Comparison of ENCODE assay signal across 23 cellular contexts in genomic region chr3:140199008-140199407, GRCh38.
DNase-seq lines count a peak whose midpoint lies in the region; ATAC-seq, FAIRE-seq and TF ChIP-seq lines count a peak whose summit lies in the region.
"Had no signal": no experiment of that assay in that cellular context is flagged by ENCODE, and none has a peak within 500 bp of the region (broad histone marks: within the 10 kb centered on the region; RNA-seq: fewer than 3 reads in every experiment).

No MANE protein-coding gene starts in this region.

- in situ Hi-C loops in K562 (cut with MboI), result no loop called here

- no peaks in the 10 kb centered on the region for H3K27me3 Mint-ChIP-seq in CD4-positive, alpha-beta memory T cell
- H3K27me3 Mint-ChIP-seq: CD4-positive, alpha-beta T cell had no signal

- 0% methylated on average over 2 of the region's 2 CpGs for WGBS in K562 (ENCODE audit: insufficient coverage, low coverage, missing lambda C conversion rate)

- no peak overlapping the region for H3K4me2 ChIP-seq in K562 (ENCODE audit: insufficient read depth, low read length)
- H3K4me2 ChIP-seq: A549; BLaER1 treated with 17β-estradiol and CSF1 and Interleukin-3, amounts not matched to agents 10 nM and 100 nM had no signal

- TF ChIP-seq RAD21 in K562 (CRISPR knock-in tag; conservative IDR thresholded peaks at IDR 0.05 in 1 of 2, IDR thresholded peaks at IDR 0.05 in 1 of 2), result no peak

- H3K9me3 Mint-ChIP-seq in CD4-positive, alpha-beta memory T cell, result peaks cover 0 to 7% (median 3%) of the 10 kb centered on the region in 8 donors
- H3K9me3 Mint-ChIP-seq: CD4-positive, alpha-beta T cell had no signal

- H3K9me1 ChIP-seq in K562 (ENCODE audit: control insufficient read depth, insufficient read depth, low read length), result no peaks in the 10 kb centered on the region

- no peaks in the 10 kb centered on the region for H4K20me1 ChIP-seq in K562 (replicated peaks; ENCODE audit: control insufficient read depth, insufficient read depth, low read length)
- H4K20me1 ChIP-seq: BLaER1 treated with 17β-estradiol and CSF1 and Interleukin-3, amounts not matched to agents 10 nM and 100 nM had no signal

- intact Hi-C loops in K562 (cut with micrococcal nuclease), result no loop called here
- intact Hi-C loops in CD4-positive, alpha-beta memory T cell (cut with micrococcal nuclease), result no loop called here

- H3K4me1 Mint-ChIP-seq in CD4-positive, alpha-beta memory T cell, result no peaks in the 10 kb centered on the region
- H3K4me1 Mint-ChIP-seq: CD14-positive monocyte had no signal

- no peaks in the 10 kb centered on the region for H3K27me3 ChIP-seq in K562 (ENCODE audit: control insufficient read depth in 2 of 2, insufficient read depth in 2 of 2, low read length in 2 of 2)
- no peaks in the 10 kb centered on the region for H3K27me3 ChIP-seq in CD4-positive, alpha-beta memory T cell (ENCODE audit: insufficient read depth, low read length)
- H3K27me3 ChIP-seq: BE2C; BLaER1 treated with 17β-estradiol and CSF1 and Interleukin-3, amounts not matched to agents 10 nM and 100 nM had no signal

- no peak for TF ChIP-seq EP300 in K562 (IDR thresholded peaks at IDR 0.05; ENCODE audit: low read length)

- no peak overlapping the region for H3K4me3 Mint-ChIP-seq in CD4-positive, alpha-beta memory T cell
- H3K4me3 Mint-ChIP-seq: CD14-positive monocyte; CD4-positive, alpha-beta T cell had no signal

- H3K36me3 ChIP-seq in HEK293 (ENCODE audit: control insufficient read depth in 2 of 2, insufficient read depth in 1 of 2, low read length in 2 of 2) (no peaks in the 10 kb centered on the region), K562 (ENCODE audit: control insufficient read depth, insufficient read depth, low read length) (no peaks in the 10 kb centered on the region)
- no peaks in the 10 kb centered on the region for H3K36me3 ChIP-seq in CD4-positive, alpha-beta memory T cell (ENCODE audit: insufficient read depth, low read length)
- H3K36me3 ChIP-seq: BE2C; BLaER1 treated with 17β-estradiol and CSF1 and Interleukin-3, amounts not matched to agents 10 nM and 100 nM had no signal

- no peak for TF ChIP-seq CTCF in HEK293 (tag by site-specific recombination; IDR thresholded peaks at IDR 0.05)
- no peak for TF ChIP-seq CTCF in K562 (IDR thresholded peaks at IDR 0.05 in 2 of 3, conservative IDR thresholded peaks at IDR 0.05 in 1 of 3; ENCODE audit: insufficient read depth in 2 of 3, low read depth in 1 of 3, low read length in 3 of 3)

- DNase-seq in DMS79 treated with DMSO at 0.1 percent for 48 hours (lab: John Stamatoyannopoulos, UW), result peak; percentile 43
- DNase-seq in DMS79 (lab: John Stamatoyannopoulos, UW), result no peak
- DNase-seq in OCI-M1 (lab: John Stamatoyannopoulos, UW), result peak; percentile 61
- no peak for DNase-seq in K562 (ENCODE audit: extremely low read depth in 1 of 4, low spot score in 3 of 4)
- no peak for DNase-seq in glomerular visceral epithelial cell (ENCODE audit: extremely low spot score)
- DNase-seq in CD4-positive, alpha-beta memory T cell, result no peak
- DNase-seq: 8988T; ACHN; AML-193; BE2C; Calu3; CD4-positive, alpha-beta T cell; DND-41; GOT3; H7; HCEC 1CT had no signal

- POLR2A ChIA-PET in HEK293 (lab: Yijun Ruan, JAX), result no interaction called here
- POLR2A ChIA-PET in K562 (lab: Yijun Ruan, JAX), result no interaction called here
- POLR2A ChIA-PET in CD4-positive, alpha-beta memory T cell (lab: Charles Lee; ENCODE audit: partially characterized antibody), result no interaction called here

- no peak for FAIRE-seq in K562 (lab: Jason Lieb, UNC)
- FAIRE-seq: A549, G401.6, GM12892 had no signal

- no peak overlapping the region for H3K27ac ChIP-seq in HEK293 (ENCODE audit: extremely low read depth, low read depth, low read length)
- H3K27ac ChIP-seq in K562 (ENCODE audit: extremely low read depth, low read depth, low read length), result no peak overlapping the region
- no peak overlapping the region for H3K27ac ChIP-seq in CD4-positive, alpha-beta memory T cell (ENCODE audit: low read depth, low read length)
- H3K27ac ChIP-seq: A549; BLaER1 treated with 17β-estradiol and CSF1 and Interleukin-3, amounts not matched to agents 10 nM and 100 nM had no signal

- H3K27ac Mint-ChIP-seq in CD4-positive, alpha-beta memory T cell, result no peak overlapping the region
- H3K27ac Mint-ChIP-seq: CD14-positive monocyte; CD4-positive, alpha-beta T cell had no signal

- 0 out of 2 replicates have a peak overlapping the region, but pooled peaks have one; percentile 19 for H2AFZ ChIP-seq in K562 (ENCODE audit: low read depth, low read length)

- no TSS peak for BruUV-seq in K562 (replicated peaks; lab: Mats Ljungman, UMichigan)

- no peaks in the 10 kb centered on the region for H3K79me2 ChIP-seq in K562 (ENCODE audit: control insufficient read depth, insufficient read depth, low read length)

- H3K4me1 ChIP-seq in HEK293 (ENCODE audit: control insufficient read depth, insufficient read depth, low read length) (peaks cover 9% of the 10 kb centered on the region), K562 (replicated peaks in 1 of 2; ENCODE audit: control insufficient read depth in 2 of 2, insufficient read depth in 2 of 2, low read length in 2 of 2) (peaks cover 0 to 11% of the 10 kb centered on the region in 2 experiments; a peak in 3 of 5 replicates)
- H3K4me1 ChIP-seq in CD4-positive, alpha-beta memory T cell (ENCODE audit: insufficient read depth, low read length), result no peaks in the 10 kb centered on the region
- H3K4me1 ChIP-seq: A549; BLaER1 treated with 17β-estradiol and CSF1 and Interleukin-3, amounts not matched to agents 10 nM and 100 nM had no signal

- H3K4me3 ChIP-seq in HEK293 (ENCODE audit: low read depth, low read length) (no peak overlapping the region), K562 (no peak overlapping the region)
- no peak overlapping the region for H3K4me3 ChIP-seq in CD4-positive, alpha-beta memory T cell (ENCODE audit: low read length in 2 of 2)
- H3K4me3 ChIP-seq: A549; BLaER1 treated with 17β-estradiol and CSF1 and Interleukin-3, amounts not matched to agents 10 nM and 100 nM had no signal

- no peaks in the 10 kb centered on the region for H3K36me3 Mint-ChIP-seq in CD4-positive, alpha-beta memory T cell
- H3K36me3 Mint-ChIP-seq: CD14-positive monocyte had no signal

- no peak for TF ChIP-seq POLR2A in K562 (conservative IDR thresholded peaks at IDR 0.05)

- H3K9ac ChIP-seq in K562 (ENCODE audit: insufficient read depth in 1 of 2, low read depth in 2 of 2, low read length in 2 of 2), result no peak overlapping the region
- H3K9ac ChIP-seq: BLaER1 treated with 17β-estradiol and CSF1 and Interleukin-3, amounts not matched to agents 10 nM and 100 nM had no signal

- H3K9me3 ChIP-seq in HEK293 (ENCODE audit: control insufficient read depth, insufficient read depth, low read depth, low read length) (no peaks in the 10 kb centered on the region), K562 (replicated peaks; ENCODE audit: control insufficient read depth, insufficient read depth, low read depth, low read length) (no peaks in the 10 kb centered on the region)
- no peaks in the 10 kb centered on the region for H3K9me3 ChIP-seq in CD4-positive, alpha-beta memory T cell (ENCODE audit: control insufficient read depth in 1 of 2, low read length in 2 of 2)
- H3K9me3 ChIP-seq: A549, BE2C had no signal

- ATAC-seq in K562 (peak; percentile 66), GM21390 (IDR thresholded peaks at IDR 0.05; ENCODE audit: unreplicated experiment) (no peak)
- ATAC-seq: A549 had no signal

- CTCF ChIA-PET in HEK293 (lab: Yijun Ruan, JAX), result no interaction called here
- CTCF ChIA-PET in K562 (lab: Yijun Ruan, JAX; ENCODE audit: low intra/inter-chr PET ratio), result no interaction called here
- CTCF ChIA-PET in CD4-positive, alpha-beta memory T cell (lab: Charles Lee; ENCODE audit: partially characterized antibody), result no interaction called here

TF ChIP-seq in HEK293, 187 proteins besides CTCF, POLR2A, EP300 and RAD21 (continues in another document):
- TF ChIP-seq ZNF544 (tag by site-specific recombination; IDR thresholded peaks at IDR 0.05), result no peak
- no peak for TF ChIP-seq ZNF416 (tag by site-specific recombination; IDR thresholded peaks at IDR 0.05)
- TF ChIP-seq, protein P1, sequence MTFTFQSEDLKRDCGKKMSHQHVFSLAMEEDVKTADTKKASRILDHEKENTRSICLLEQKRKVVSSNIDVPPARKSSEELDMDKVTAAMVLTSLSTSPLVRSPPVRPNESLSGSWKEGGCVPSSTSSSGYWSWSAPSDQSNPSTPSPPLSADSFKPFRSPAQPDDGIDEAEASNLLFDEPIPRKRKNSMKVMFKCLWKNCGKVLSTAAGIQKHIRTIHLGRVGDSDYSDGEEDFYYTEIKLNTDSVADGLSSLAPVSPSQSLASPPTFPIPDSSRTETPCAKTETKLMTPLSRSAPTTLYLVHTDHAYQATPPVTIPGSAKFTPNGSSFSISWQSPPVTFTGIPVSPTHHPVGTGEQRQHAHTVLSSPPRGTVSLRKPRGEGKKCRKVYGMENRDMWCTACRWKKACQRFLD (tag by site-specific recombination; IDR thresholded peaks at IDR 0.05), result no peak
- no peak for TF ChIP-seq ZNF433 (tag by site-specific recombination; IDR thresholded peaks at IDR 0.05; ENCODE audit: low read depth)

TF ChIP-seq in K562, 482 proteins besides CTCF, POLR2A, EP300 and RAD21 (continues in another document):
- TF ChIP-seq ZNF24 (IDR thresholded peaks at IDR 0.05), result no peak
- TF ChIP-seq JUND (IDR thresholded peaks at IDR 0.05; ENCODE audit: borderline replicate concordance, low read depth, low read length), result peak; percentile 49; the same call in 1 of the 2 replicates
- TF ChIP-seq JUND (tag; IDR thresholded peaks at IDR 0.05; ENCODE audit: borderline replicate concordance, low read depth, low read length), result peak; percentile 37; the same call in 1 of the 3 replicates
- no peak for TF ChIP-seq RBM39 (optimal IDR thresholded peaks at IDR 0.05; ENCODE audit: low read depth, low read length)
- TF ChIP-seq ELF1 (tag; IDR thresholded peaks at IDR 0.05), result no peak
- TF ChIP-seq FOXJ2 (tag; IDR thresholded peaks at IDR 0.05), result peak; percentile 22; the same call in 1 of the 2 replicates
- peak; percentile 57; the same call in 1 of the 2 replicates for TF ChIP-seq POLR2H (tag; IDR thresholded peaks at IDR 0.05; ENCODE audit: low read depth)

Comparison
In these comparisons a context has a peak if more than half of its experiments do, and no peak if none do; other contexts are left out.
1. DNase-seq: peak in DMS79 treated with DMSO at 0.1 percent for 48 hours (single experiment) and OCI-M1 (single experiment); none in DMS79 (single experiment), K562 (0 of 4), glomerular visceral epithelial cell (single experiment) and CD4-positive, alpha-beta memory T cell (0 of 5).